Comparison of ENCODE assay signal across 12 cellular contexts in genomic region chr2:174038472-174038871, GRCh38.
A peak's percentile ranks its signal among the peaks of the same experiment; 100 is the strongest.
DNase-seq lines count a peak whose midpoint lies in the region; ATAC-seq, FAIRE-seq and TF ChIP-seq lines count a peak whose summit lies in the region.
"Had no signal": no experiment of that assay in that cellular context is flagged by ENCODE, and none has a peak within 500 bp of the region (broad histone marks: within the 10 kb centered on the region; RNA-seq: fewer than 3 reads in every experiment).

No MANE protein-coding gene starts in this region.

- FAIRE-seq in HepG2 (lab: Jason Lieb, UNC) = no peak

- no peak for ATAC-seq in HepG2
- ATAC-seq in right lobe of liver = no peak
- ATAC-seq in IMR-90 (ENCODE audit: low read depth) = no peak
- ATAC-seq in upper lobe of left lung (ENCODE audit: low FRiP score in 2 of 2) = no peak
- ATAC-seq: Panc1 had no signal

- peaks cover 2% of the 10 kb centered on the region for H3K27me3 Mint-ChIP-seq in activated T-helper 2 cell treated with anti-CD3 and anti-CD28 coated beads, Interferon-gamma antibody, Interleukin-2, Interleukin-4, amounts not matched to agents 10 μg/mL and 5 μg/mL and 100 μg/mL, durations not matched to agents 14 hours and 24 hours and 36 hours (ENCODE audit: low read depth)

- H3K23ac ChIP-seq in IMR-90 (ENCODE audit: low read depth, low read length) = no peak overlapping the region

- no peak for TF ChIP-seq CTCF in HepG2 (CRISPR knock-in tag; IDR thresholded peaks at IDR 0.05)
- TF ChIP-seq CTCF in right lobe of liver (IDR thresholded peaks at IDR 0.05) = no peak
- TF ChIP-seq CTCF in IMR-90 (conservative IDR thresholded peaks at IDR 0.05; ENCODE audit: low read depth, low read length) = no peak
- TF ChIP-seq CTCF in upper lobe of left lung (IDR thresholded peaks at IDR 0.05) = no peak
- TF ChIP-seq CTCF in sigmoid colon (IDR thresholded peaks at IDR 0.05) = no peak

- TF ChIP-seq POLR2A in HepG2 (IDR thresholded peaks at IDR 0.05; ENCODE audit: insufficient read depth in 1 of 2, low read depth in 2 of 2, low read length in 2 of 2) (no peak), right lobe of liver (IDR thresholded peaks at IDR 0.05) (no peak), IMR-90 (IDR thresholded peaks at IDR 0.05; ENCODE audit: low read depth, low read length) (no peak), upper lobe of left lung (IDR thresholded peaks at IDR 0.05) (no peak), sigmoid colon (IDR thresholded peaks at IDR 0.05) (no peak)

- H3K4me3 Mint-ChIP-seq in activated T-helper 2 cell treated with anti-CD3 and anti-CD28 coated beads, Interferon-gamma antibody, Interleukin-2, Interleukin-4, amounts not matched to agents 10 μg/mL and 5 μg/mL and 100 μg/mL, durations not matched to agents 14 hours and 24 hours and 36 hours (ENCODE audit: low read depth) = no peak overlapping the region

- H3K36me3 ChIP-seq in HepG2 (replicated peaks in 1 of 2; ENCODE audit: control insufficient read depth in 1 of 2, insufficient read depth in 2 of 2, low read length in 2 of 2) (no peaks in the 10 kb centered on the region), right lobe of liver (no peaks in the 10 kb centered on the region), IMR-90 (ENCODE audit: control insufficient read depth, insufficient read depth, low read length) (no peaks in the 10 kb centered on the region), upper lobe of left lung (no peaks in the 10 kb centered on the region), sigmoid colon (no peaks in the 10 kb centered on the region)
- no peaks in the 10 kb centered on the region for H3K36me3 ChIP-seq in effector memory CD4-positive, alpha-beta T cell (ENCODE audit: control insufficient read depth, insufficient read depth, low read length)
- H3K36me3 ChIP-seq: stomach had no signal

- no peaks in the 10 kb centered on the region for H3K9me3 Mint-ChIP-seq in activated T-helper 2 cell treated with anti-CD3 and anti-CD28 coated beads, Interferon-gamma antibody, Interleukin-2, Interleukin-4, amounts not matched to agents 10 μg/mL and 5 μg/mL and 100 μg/mL, durations not matched to agents 14 hours and 24 hours and 36 hours

- no peak overlapping the region for H2AK9ac ChIP-seq in IMR-90 (replicated peaks; ENCODE audit: low read depth, low read length, poor library complexity)

- H3K79me2 ChIP-seq in HepG2 (ENCODE audit: insufficient read depth, low read length) = no peaks in the 10 kb centered on the region

- peaks cover 0 to 12% of the 10 kb centered on the region in 2 experiments; a peak in 2 of 4 replicates for H3K79me1 ChIP-seq in IMR-90 (ENCODE audit: low read depth in 1 of 2, low read length in 2 of 2)

- in situ Hi-C loops in HepG2 (cut with HindIII; ENCODE audit: extremely low pct_ligation_motif_present, low pct_unique_long_range_greater_than_20kb) = no loop called here
- in situ Hi-C loops in IMR-90 (cut with MboI; ENCODE audit: low sequenced_read_pairs) = no loop called here

- no TSS peak for BruUV-seq in HepG2 (replicated peaks; lab: Mats Ljungman, UMichigan)
- no TSS peak for BruUV-seq in IMR-90 (replicated peaks; lab: Mats Ljungman, UMichigan)

- TF ChIP-seq EP300 in HepG2 (IDR thresholded peaks at IDR 0.05; ENCODE audit: low read depth in 2 of 2, low read length in 2 of 2) (no peak), HepG2 (CRISPR knock-in tag; IDR thresholded peaks at IDR 0.05; ENCODE audit: borderline replicate concordance) (no peak), upper lobe of left lung (IDR thresholded peaks at IDR 0.05) (no peak), sigmoid colon (IDR thresholded peaks at IDR 0.05) (no peak)

- no peak overlapping the region for H2AK5ac ChIP-seq in IMR-90 (ENCODE audit: low read depth, low read length)

- H3K4me1 ChIP-seq in HepG2 (ENCODE audit: insufficient read depth, low read length) (peaks cover 23% of the 10 kb centered on the region), right lobe of liver (peaks cover 0 to 3% (median 0%) of the 10 kb centered on the region in 4 donors), IMR-90 (ENCODE audit: control insufficient read depth, insufficient read depth, low read length) (peaks cover 9% of the 10 kb centered on the region), upper lobe of left lung (peaks cover 9 to 18% (median 10%) of the 10 kb centered on the region in 4 donors), sigmoid colon (peaks cover 0 to 5% (median 4%) of the 10 kb centered on the region in 4 donors)
- H3K4me1 ChIP-seq in effector memory CD4-positive, alpha-beta T cell (ENCODE audit: control insufficient read depth, insufficient read depth, low read length, poor library complexity, severe bottlenecking) = peaks cover 4% of the 10 kb centered on the region

- POLR2A ChIA-PET in HepG2 (lab: Yijun Ruan, JAX) = interaction anchor here (2.0 kb wide), 1 partner anchor 14 kb away, joined by 6 read pairs; no protein-coding TSS in a partner anchor
- POLR2A ChIA-PET in IMR-90 (lab: Charles Lee; ENCODE audit: unreplicated experiment) = no interaction called here

- no peak for TF ChIP-seq RAD21 in HepG2 (CRISPR knock-in tag; IDR thresholded peaks at IDR 0.05)
- TF ChIP-seq RAD21 in IMR-90 (IDR thresholded peaks at IDR 0.05; ENCODE audit: low read length) = no peak

- H4K8ac ChIP-seq in IMR-90 (ENCODE audit: low read depth in 2 of 2, low read length in 2 of 2) = peak overlapping the region in 1 of 2 experiments; percentile 40; a peak in 1 of 4 replicates

- 8% methylated on average over 2 of the region's 2 CpGs for WGBS in HepG2 (ENCODE audit: low lambda C conversion rate)
- 59% methylated on average over 2 of the region's 2 CpGs for WGBS in right lobe of liver (ENCODE audit: insufficient coverage, low coverage, low lambda C conversion rate, missing lambda C conversion rate)
- no CpG with 5 or more reads among the region's 2 CpGs for WGBS in IMR-90 (ENCODE audit: extremely low coverage in 2 of 2, insufficient read length in 1 of 2), 2 experiments
- WGBS in upper lobe of left lung, 2 donors = 60 to 82% methylated on average over 2 of the region's 2 CpGs
- 80 to 81% methylated on average over 2 of the region's 2 CpGs for WGBS in sigmoid colon, 2 donors

- peak overlapping the region; percentile 48; the same call in 1 of the 2 replicates for H3K4ac ChIP-seq in IMR-90 (ENCODE audit: low read depth, low read length)

- H4K91ac ChIP-seq in IMR-90 (ENCODE audit: insufficient read depth, low read depth, low read length) = no peak overlapping the region; the same call in 1 of the 2 replicates

- intact Hi-C loops in HepG2 (cut with micrococcal nuclease; ENCODE audit: unreplicated experiment) (loop anchor here (2.0 kb wide), 1 partner anchor 14 kb away; no protein-coding TSS in a partner anchor), right lobe of liver (cut with DNase I) (no loop called here), IMR-90 (cut with micrococcal nuclease) (no loop called here), sigmoid colon (cut with DNase I) (no loop called here)
- intact Hi-C loops in activated T-helper 2 cell treated with anti-CD3 and anti-CD28 coated beads, Interferon-gamma antibody, Interleukin-2, Interleukin-4, amounts not matched to agents 10 μg/mL and 5 μg/mL and 100 μg/mL, durations not matched to agents 14 hours and 24 hours and 36 hours (cut with micrococcal nuclease) = no loop called here

- H4K5ac ChIP-seq in IMR-90 (ENCODE audit: low read depth, low read length) = no peak overlapping the region

- H3K27ac ChIP-seq in HepG2 (ENCODE audit: extremely low read length, insufficient read depth, low read length) (no peak overlapping the region), right lobe of liver (peak overlapping the region in 1 of 3 donors; percentile 81), IMR-90 (ENCODE audit: insufficient read depth, low read length) (no peak overlapping the region), upper lobe of left lung (peak overlapping the region in 3 of 4 donors; percentile 90 to 95 (median 90)), sigmoid colon (peak overlapping the region in 1 of 4 donors; percentile 82)
- H3K27ac ChIP-seq in effector memory CD4-positive, alpha-beta T cell (ENCODE audit: insufficient read depth, low read length, poor library complexity, severe bottlenecking) = no peak overlapping the region

- H3K36me3 Mint-ChIP-seq in activated T-helper 2 cell treated with anti-CD3 and anti-CD28 coated beads, Interferon-gamma antibody, Interleukin-2, Interleukin-4, amounts not matched to agents 10 μg/mL and 5 μg/mL and 100 μg/mL, durations not matched to agents 14 hours and 24 hours and 36 hours (ENCODE audit: low read depth) = no peaks in the 10 kb centered on the region

- no peak overlapping the region for H3K14ac ChIP-seq in IMR-90 (replicated peaks; ENCODE audit: low read depth, low read length)

- peaks cover 0 to 8% of the 10 kb centered on the region in 2 experiments; a peak in 3 of 5 replicates for H3K27me3 ChIP-seq in HepG2 (ENCODE audit: control insufficient read depth in 1 of 2, insufficient read depth in 2 of 2, low read length in 2 of 2)
- H3K27me3 ChIP-seq in right lobe of liver = no peaks in the 10 kb centered on the region
- H3K27me3 ChIP-seq in IMR-90 (ENCODE audit: control insufficient read depth, insufficient read depth, low read length) = no peaks in the 10 kb centered on the region
- H3K27me3 ChIP-seq in upper lobe of left lung = no peaks in the 10 kb centered on the region
- H3K27me3 ChIP-seq in effector memory CD4-positive, alpha-beta T cell (replicated peaks; ENCODE audit: control insufficient read depth, insufficient read depth, low read length, poor library complexity, severe bottlenecking) = no peaks in the 10 kb centered on the region
- no peaks in the 10 kb centered on the region for H3K27me3 ChIP-seq in sigmoid colon
- H3K27me3 ChIP-seq: stomach had no signal

- H3K9me1 ChIP-seq in IMR-90 (ENCODE audit: insufficient read depth, low read length) = peaks cover 14% of the 10 kb centered on the region

- peak overlapping the region; percentile 80 for H2BK20ac ChIP-seq in IMR-90 (ENCODE audit: low read depth, low read length)

- peak overlapping the region; percentile 76 for H2BK120ac ChIP-seq in IMR-90 (ENCODE audit: low read depth, low read length)

- peaks cover 20% of the 10 kb centered on the region for H3K4me1 Mint-ChIP-seq in activated T-helper 2 cell treated with anti-CD3 and anti-CD28 coated beads, Interferon-gamma antibody, Interleukin-2, Interleukin-4, amounts not matched to agents 10 μg/mL and 5 μg/mL and 100 μg/mL, durations not matched to agents 14 hours and 24 hours and 36 hours (ENCODE audit: low read depth)

- H3K4me3 ChIP-seq in HepG2 (replicated peaks in 1 of 3; ENCODE audit: insufficient read depth in 1 of 3, low read depth in 2 of 3, low read length in 3 of 3) (no peak overlapping the region), right lobe of liver (no peak overlapping the region), IMR-90 (ENCODE audit: insufficient read depth, low read depth, low read length) (no peak overlapping the region), upper lobe of left lung (no peak overlapping the region), sigmoid colon (no peak overlapping the region)
- no peak overlapping the region for H3K4me3 ChIP-seq in effector memory CD4-positive, alpha-beta T cell (ENCODE audit: insufficient read depth, low read depth, low read length, poor library complexity, severe bottlenecking)
- H3K4me3 ChIP-seq: stomach had no signal

- peak overlapping the region; percentile 82; the same call in 2 of the 3 replicates for H2BK15ac ChIP-seq in IMR-90 (ENCODE audit: low read depth, low read length)

- CTCF ChIA-PET in HepG2 (lab: Yijun Ruan, JAX; ENCODE audit: low intra/inter-chr PET ratio, low total read pairs) = no interaction called here
- CTCF ChIA-PET in IMR-90 (lab: Yijun Ruan, JAX) = interaction anchor here (0.7 kb wide), 1 partner anchor 92 kb away, joined by 4 read pairs; no protein-coding TSS in a partner anchor

- H3K27ac Mint-ChIP-seq in activated T-helper 2 cell treated with anti-CD3 and anti-CD28 coated beads, Interferon-gamma antibody, Interleukin-2, Interleukin-4, amounts not matched to agents 10 μg/mL and 5 μg/mL and 100 μg/mL, durations not matched to agents 14 hours and 24 hours and 36 hours = peak overlapping the region; percentile 72

- peak overlapping the region; percentile 10; the same call in 1 of the 2 replicates for H3K4me2 ChIP-seq in HepG2 (ENCODE audit: low read depth, low read length)
- H3K4me2 ChIP-seq in IMR-90 (ENCODE audit: low read depth, low read length) = no peak overlapping the region

- H4K20me1 ChIP-seq in HepG2 (ENCODE audit: insufficient read depth, low read length) (no peaks in the 10 kb centered on the region), IMR-90 (ENCODE audit: insufficient read depth, low read length) (no peaks in the 10 kb centered on the region)

- H3K56ac ChIP-seq in IMR-90 (ENCODE audit: extremely low read depth, insufficient read depth, low read length) = no peak overlapping the region

- H3K18ac ChIP-seq in IMR-90 (ENCODE audit: low read depth, low read length) = no peak overlapping the region

- DNase-seq in HepG2 (ENCODE audit: low spot score) = no peak
- DNase-seq in right lobe of liver = no peak
- DNase-seq in IMR-90 = no peak
- DNase-seq in activated T-helper 2 cell treated with anti-CD3 and anti-CD28 coated beads, Interferon-gamma antibody, Interleukin-2, Interleukin-4, amounts not matched to agents 10 μg/mL and 5 μg/mL and 100 μg/mL, durations not matched to agents 14 hours and 24 hours and 36 hours (ENCODE audit: low spot score) = no peak
- DNase-seq in upper lobe of left lung = no peak
- no peak for DNase-seq in effector memory CD4-positive, alpha-beta T cell
- DNase-seq in NCI-H526 (lab: John Stamatoyannopoulos, UW) = no peak
- no peak for DNase-seq in sigmoid colon
- DNase-seq: islet precursor cell, NCI-H1694, stomach had no signal

- H3K9ac ChIP-seq in HepG2 (ENCODE audit: insufficient read depth, low read depth, low read length) (no peak overlapping the region), IMR-90 (ENCODE audit: low read depth, low read length) (no peak overlapping the region)

- no peak overlapping the region for H2BK5ac ChIP-seq in IMR-90 (ENCODE audit: low read depth, low read length, poor library complexity, severe bottlenecking)

- H2AFZ ChIP-seq in HepG2 (ENCODE audit: low read length) = peak overlapping the region; percentile 84
- H2AFZ ChIP-seq in IMR-90 (replicated peaks; ENCODE audit: low read length, poor library complexity) = peak overlapping the region; percentile 34

- H3K9me3 ChIP-seq in HepG2 (ENCODE audit: low read length) (no peaks in the 10 kb centered on the region), right lobe of liver (no peaks in the 10 kb centered on the region), IMR-90 (ENCODE audit: control insufficient read depth, insufficient read depth, low read length) (no peaks in the 10 kb centered on the region), upper lobe of left lung (no peaks in the 10 kb centered on the region), sigmoid colon (no peaks in the 10 kb centered on the region)
- no peaks in the 10 kb centered on the region for H3K9me3 ChIP-seq in effector memory CD4-positive, alpha-beta T cell (ENCODE audit: control insufficient read depth, low read length)
- H3K9me3 ChIP-seq: stomach had no signal

- dilution Hi-C loops in IMR-90 (cut with HindIII; ENCODE audit: low sequenced_read_pairs, unreplicated experiment) = no loop called here

Comparison
In these comparisons a context has a peak if more than half of its experiments do, and no peak if none do; other contexts are left out.
1. H3K27ac ChIP-seq: peak in upper lobe of left lung (3 of 4); none in HepG2 (single experiment), IMR-90 (single experiment) and effector memory CD4-positive, alpha-beta T cell (single experiment).